In the genomic region with DNA sequence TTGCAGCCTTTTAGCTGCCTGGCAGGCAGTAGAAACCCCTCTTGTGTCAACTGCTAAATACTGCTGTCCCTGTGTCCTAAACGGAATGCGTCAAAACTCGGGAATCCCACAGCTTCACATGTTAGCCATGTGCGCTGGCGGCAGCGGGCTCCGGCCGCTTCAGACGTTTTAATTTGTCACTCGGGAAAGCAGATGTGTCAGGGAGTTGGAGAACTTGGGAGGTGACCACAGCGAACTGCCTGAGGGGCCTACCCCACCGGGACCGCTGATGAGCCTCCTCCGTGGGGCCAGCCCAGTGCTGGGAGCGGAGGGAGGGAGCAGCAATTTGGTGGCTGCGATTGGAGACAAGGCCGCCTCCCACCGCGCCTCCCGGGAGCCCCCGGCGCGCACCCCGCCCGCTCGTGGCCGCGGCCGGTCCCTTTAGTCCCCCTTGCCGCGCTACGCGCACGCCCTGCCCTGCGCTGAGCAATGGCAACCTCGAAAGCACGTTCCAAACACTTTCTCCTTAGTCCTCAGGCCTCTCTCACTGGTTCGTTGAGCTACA, we compare ENCODE assay signal across 1 cellular context.
TF ChIP-seq lines count a peak whose summit lies in the region.

No MANE protein-coding gene starts in this region.

TF ChIP-seq in IMR-90, 13 proteins besides CTCF, POLR2A, EP300 and RAD21:
- TF ChIP-seq, protein P1, sequence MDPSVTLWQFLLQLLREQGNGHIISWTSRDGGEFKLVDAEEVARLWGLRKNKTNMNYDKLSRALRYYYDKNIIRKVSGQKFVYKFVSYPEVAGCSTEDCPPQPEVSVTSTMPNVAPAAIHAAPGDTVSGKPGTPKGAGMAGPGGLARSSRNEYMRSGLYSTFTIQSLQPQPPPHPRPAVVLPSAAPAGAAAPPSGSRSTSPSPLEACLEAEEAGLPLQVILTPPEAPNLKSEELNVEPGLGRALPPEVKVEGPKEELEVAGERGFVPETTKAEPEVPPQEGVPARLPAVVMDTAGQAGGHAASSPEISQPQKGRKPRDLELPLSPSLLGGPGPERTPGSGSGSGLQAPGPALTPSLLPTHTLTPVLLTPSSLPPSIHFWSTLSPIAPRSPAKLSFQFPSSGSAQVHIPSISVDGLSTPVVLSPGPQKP (IDR thresholded peaks at IDR 0.05; ENCODE audit: borderline replicate concordance, low read depth, low read length): no peak
- TF ChIP-seq MAZ (IDR thresholded peaks at IDR 0.05; ENCODE audit: borderline replicate concordance, low read depth, low read length) (no peak), CEBPB (IDR thresholded peaks at IDR 0.05; ENCODE audit: low read depth, low read length) (no peak), NFE2L2 (IDR thresholded peaks at IDR 0.05; ENCODE audit: low read depth, low read length) (no peak), CHD1 (IDR thresholded peaks at IDR 0.05; ENCODE audit: low read depth, low read length) (no peak), SMC3 (IDR thresholded peaks at IDR 0.05; ENCODE audit: low read depth, low read length) (no peak), USF2 (IDR thresholded peaks at IDR 0.05; ENCODE audit: low read depth, low read length) (no peak), RFX5 (IDR thresholded peaks at IDR 0.05; ENCODE audit: low read depth, low read length) (no peak), RCOR1 (IDR thresholded peaks at IDR 0.05; ENCODE audit: insufficient replicate concordance, low read length) (no peak), MAFK (IDR thresholded peaks at IDR 0.05; ENCODE audit: low read depth, low read length) (no peak), FOS (IDR thresholded peaks at IDR 0.05; ENCODE audit: low read depth, low read length) (no peak), MXI1 (IDR thresholded peaks at IDR 0.05; ENCODE audit: borderline replicate concordance, low read depth, low read length) (no peak), BHLHE40 (IDR thresholded peaks at IDR 0.05; ENCODE audit: low read depth, low read length) (no peak)
